Comparison of ENCODE assay signal across 6 cellular contexts in the genomic region with DNA sequence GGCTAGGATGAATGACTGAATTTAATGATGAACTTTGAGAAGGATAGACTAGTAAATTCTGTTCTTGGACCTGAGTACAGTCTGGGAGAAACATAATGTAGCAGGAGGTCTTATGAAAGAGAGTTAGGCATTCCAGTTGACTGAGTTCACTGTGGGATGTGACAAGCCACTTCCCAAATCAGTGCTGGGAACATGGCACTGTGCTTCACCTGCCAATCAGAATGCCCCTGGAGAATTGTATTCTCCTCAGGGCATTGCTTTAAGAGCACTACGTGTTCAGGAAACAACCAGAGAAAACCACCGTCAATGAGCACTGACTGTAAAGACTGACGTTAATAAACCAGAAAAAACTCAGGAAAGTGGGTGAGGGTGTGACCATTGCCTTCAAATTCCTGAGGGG. TPM values are rescaled to one million over a fixed set of nuclear protein-coding genes. Genes with fewer than 3 reads are reported as not detected.
DNase-seq lines count a peak whose midpoint lies in the region; ATAC-seq and TF ChIP-seq lines count a peak whose summit lies in the region.

No MANE protein-coding gene starts in this region.

- TF ChIP-seq CTCF in glutamatergic neuron (IDR thresholded peaks at IDR 0.05; ENCODE audit: partially characterized antibody, unreplicated experiment), result no peak

- peak overlapping the region; percentile 88 for H3K4me3 Mint-ChIP-seq in activated naive CD4-positive, alpha-beta T cell treated with anti-CD3 and anti-CD28 coated beads, Interleukin-2, amount 50 U/mL, for 24 hours
- peak overlapping the region; percentile 91 for H3K4me3 Mint-ChIP-seq in glutamatergic neuron (ENCODE audit: unreplicated experiment)

- H3K27me3 ChIP-seq in aorta (ENCODE audit: control insufficient read depth in 1 of 2, insufficient read depth in 2 of 2, low read length in 1 of 2), result no peaks in the 10 kb centered on the region

- H3K36me3 ChIP-seq in aorta (ENCODE audit: control insufficient read depth in 1 of 2, insufficient read depth in 2 of 2, low read length in 1 of 2), result no peaks in the 10 kb centered on the region

- DNase-seq in activated naive CD4-positive, alpha-beta T cell treated with anti-CD3 and anti-CD28 coated beads, Interleukin-2, amount 50 U/mL, for 16 hours, result no peak
- DNase-seq in glutamatergic neuron (no peak), aorta (no peak), NCI-H1694 (lab: John Stamatoyannopoulos, UW) (no peak), NCI-H146 (lab: John Stamatoyannopoulos, UW) (no peak)

- peaks cover 79% of the 10 kb centered on the region for H3K4me1 Mint-ChIP-seq in activated naive CD4-positive, alpha-beta T cell treated with anti-CD3 and anti-CD28 coated beads, Interleukin-2, amount 50 U/mL, for 24 hours
- peaks cover 14% of the 10 kb centered on the region for H3K4me1 Mint-ChIP-seq in glutamatergic neuron (ENCODE audit: low read depth, unreplicated experiment)

- H3K9me3 ChIP-seq in aorta (ENCODE audit: control insufficient read depth, low read length), result no peaks in the 10 kb centered on the region

- H3K9me3 Mint-ChIP-seq in activated naive CD4-positive, alpha-beta T cell treated with anti-CD3 and anti-CD28 coated beads, Interleukin-2, amount 50 U/mL, for 24 hours, result no peaks in the 10 kb centered on the region
- H3K9me3 Mint-ChIP-seq in glutamatergic neuron (ENCODE audit: unreplicated experiment), result peaks cover 21% of the 10 kb centered on the region

- 3 to 8% methylated on average over 3 of the region's 3 CpGs for WGBS in aorta, 2 donors

- peaks cover 2% of the 10 kb centered on the region for H3K27me3 Mint-ChIP-seq in activated naive CD4-positive, alpha-beta T cell treated with anti-CD3 and anti-CD28 coated beads, Interleukin-2, amount 50 U/mL, for 24 hours
- peaks cover 16% of the 10 kb centered on the region for H3K27me3 Mint-ChIP-seq in glutamatergic neuron (ENCODE audit: unreplicated experiment)

- peaks cover 0 to 2% of the 10 kb centered on the region in 2 donors for H3K4me1 ChIP-seq in aorta (ENCODE audit: control insufficient read depth in 1 of 2, insufficient read depth in 2 of 2, low read length in 2 of 2)

- ATAC-seq in aorta (ENCODE audit: low FRiP score), result peak; percentile 1

- intact Hi-C loops in aorta (cut with DNase I), result loop anchor here (1.0 to 10.0 kb wide), 3 partner anchors 69 to 225 kb away; no protein-coding TSS in a partner anchor

- peak overlapping the region; percentile 64 to 77 for H3K27ac ChIP-seq in aorta (ENCODE audit: low read depth in 1 of 2, low read length in 2 of 2)

- peak overlapping the region; percentile 80 to 90 for H3K4me3 ChIP-seq in aorta (ENCODE audit: low read length in 2 of 2)

- peak overlapping the region; percentile 70 for H3K27ac Mint-ChIP-seq in activated naive CD4-positive, alpha-beta T cell treated with anti-CD3 and anti-CD28 coated beads, Interleukin-2, amount 50 U/mL, for 24 hours
- peak overlapping the region; percentile 10 for H3K27ac Mint-ChIP-seq in glutamatergic neuron (ENCODE audit: unreplicated experiment)

- no peaks in the 10 kb centered on the region for H3K36me3 Mint-ChIP-seq in activated naive CD4-positive, alpha-beta T cell treated with anti-CD3 and anti-CD28 coated beads, Interleukin-2, amount 50 U/mL, for 24 hours
- no peaks in the 10 kb centered on the region for H3K36me3 Mint-ChIP-seq in glutamatergic neuron (ENCODE audit: unreplicated experiment)

RNA-seq across cellular contexts. Expression of a gene that starts 1.2 kb away (rescaled TPM):
- total RNA-seq in glutamatergic neuron (ENCODE audit: unreplicated experiment) (32.5 TPM), aorta (10 to 100 TPM; 53.7 to 79.6 TPM)
- polyA plus RNA-seq in aorta, result 100 to 1,000 TPM in 1 of 2 donors, 10 to 100 TPM in 1; 65.7 to 224 TPM

RNA-seq across cellular contexts. Expression of a gene that starts 1.5 kb away (rescaled TPM):
- total RNA-seq in glutamatergic neuron (ENCODE audit: unreplicated experiment) (35,708 TPM), aorta (over 10,000 TPM; 14,949 to 16,694 TPM)
- not detected for polyA plus RNA-seq in aorta

RNA-seq across cellular contexts. Expression of a gene that starts 5.7 kb away (rescaled TPM):
- 2.6 TPM for total RNA-seq in glutamatergic neuron (ENCODE audit: unreplicated experiment)
- total RNA-seq in aorta, result 1 to 10 TPM in 1 of 2 donors, under 1 TPM in 1; 0.75 to 1.7 TPM
- polyA plus RNA-seq in aorta, result 1 to 10 TPM in 1 of 2 donors, under 1 TPM in 1; 0.25 to 1.8 TPM

RNA-seq across cellular contexts. Expression of a gene that starts 8.6 kb away (rescaled TPM):
- total RNA-seq in glutamatergic neuron (ENCODE audit: unreplicated experiment), result 3.4 TPM
- total RNA-seq in aorta, result 1 to 10 TPM in 1 of 2 donors, under 1 TPM in 1; 0.65 to 1.3 TPM
- polyA plus RNA-seq in aorta, result 1 to 10 TPM; 1.0 to 1.1 TPM

RNA-seq across cellular contexts. Expression of a gene that starts 14.4 kb away (rescaled TPM):
- total RNA-seq in glutamatergic neuron (ENCODE audit: unreplicated experiment) (not detected), aorta (1 to 10 TPM; 4.3 to 8.8 TPM)
- under 1 TPM in 1 of 2 donors, not detected in 1; 0.79 TPM for polyA plus RNA-seq in aorta
